8 cellular contexts compared by ENCODE assay signal in the genomic region with DNA sequence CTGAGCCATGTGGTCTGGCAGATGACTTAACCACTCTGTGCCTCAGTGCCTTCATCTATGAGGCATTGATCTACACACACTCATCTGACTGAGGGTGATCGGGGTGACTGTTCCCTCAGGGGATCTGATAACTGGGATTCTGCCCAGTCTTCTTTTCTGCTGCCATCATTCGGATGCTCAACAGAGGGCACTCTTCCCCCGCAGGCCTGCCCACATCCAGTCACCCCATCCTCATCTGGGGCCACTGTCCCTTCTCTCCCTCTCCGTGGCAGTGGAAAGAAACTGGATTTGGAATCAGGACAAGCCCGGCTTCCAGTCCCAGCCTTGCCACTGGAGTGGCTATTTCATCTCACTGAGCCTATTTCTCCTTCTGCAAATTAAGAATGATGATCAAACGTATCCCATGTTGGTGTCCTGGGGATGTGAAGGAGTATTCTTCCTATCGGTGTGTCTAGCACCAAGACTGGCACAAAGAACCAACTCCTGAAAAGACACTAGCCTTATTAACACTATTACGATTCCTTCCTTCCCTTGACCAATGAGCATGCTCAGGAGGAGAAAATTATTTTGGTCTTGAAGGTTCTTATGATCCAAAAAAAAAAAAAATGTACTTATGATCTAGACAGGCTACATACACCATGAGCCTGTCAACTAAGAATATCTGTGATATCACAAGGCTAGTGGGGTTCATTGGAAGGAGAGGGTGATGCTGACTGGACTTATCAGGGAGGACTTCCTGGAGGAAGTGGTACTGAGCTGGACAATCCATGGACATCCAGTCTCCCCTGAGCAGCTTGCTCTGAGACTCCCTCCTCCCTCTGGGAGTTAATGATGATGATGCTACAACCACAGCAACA. TPM values are rescaled to one million over a fixed set of nuclear protein-coding genes. Genes with fewer than 3 reads are reported as not detected.
A peak's percentile ranks its signal among the peaks of the same experiment; 100 is the strongest.
DNase-seq lines count a peak whose midpoint lies in the region; ATAC-seq, FAIRE-seq and TF ChIP-seq lines count a peak whose summit lies in the region.
"Not testable (repeated sequence)": the region's sequence is repeated elsewhere in the genome, so short reads cannot be mapped to it uniquely, and the experiment has no call there.

No MANE protein-coding gene starts in this region.

- not testable (repeated sequence) for H3K9me3 Mint-ChIP-seq in activated CD4-positive, alpha-beta T cell treated with anti-CD3 and anti-CD28 coated beads for 36 hours (ENCODE audit: low read depth)

- not testable (repeated sequence) for H3K27me3 ChIP-seq in GM12878 (replicated peaks in 1 of 2; ENCODE audit: control insufficient read depth in 2 of 2, insufficient read depth in 2 of 2, low read length in 1 of 2); lung (ENCODE audit: control insufficient read depth, insufficient read depth)

- H3K9ac ChIP-seq in GM12878 (ENCODE audit: control insufficient read depth, insufficient read depth, low read length), result not testable (repeated sequence)

- DNase-seq in AG09309 (ENCODE audit: low read depth); GM12878 (ENCODE audit: low read depth, low spot score); fibroblast of villous mesenchyme (ENCODE audit: low read depth); lung (ENCODE audit: low spot score): not testable (repeated sequence)
- peak; percentile 29 for DNase-seq in NCI-H69 (lab: John Stamatoyannopoulos, UW)
- peak; percentile 45 for DNase-seq in activated CD4-positive, alpha-beta T cell treated with anti-CD3 and anti-CD28 coated beads for 36 hours
- peak; percentile 9 for DNase-seq in stimulated activated CD4-positive, alpha-beta T cell treated with anti-CD3 and anti-CD28 coated beads, Interleukin-4, amount 100 ng/mL, for 24 hours

- not testable (repeated sequence) for H2AFZ ChIP-seq in GM12878 (ENCODE audit: control insufficient read depth, low read depth, low read length)

- not testable (repeated sequence) for H3K79me2 ChIP-seq in GM12878 (ENCODE audit: control insufficient read depth, insufficient read depth, low read length)

- H3K4me2 ChIP-seq in GM12878 (ENCODE audit: control insufficient read depth, insufficient read depth), result not testable (repeated sequence)

- FAIRE-seq in GM12878 (lab: Jason Lieb, UNC), result peak; percentile 27

- H3K36me3 ChIP-seq in GM12878 (ENCODE audit: control insufficient read depth in 2 of 2, insufficient read depth in 2 of 2, low read length in 1 of 2); lung (ENCODE audit: control insufficient read depth in 2 of 2, insufficient read depth in 2 of 2, low read length in 2 of 2): not testable (repeated sequence)

- TF ChIP-seq RAD21 in GM12878 (IDR thresholded peaks at IDR 0.05; ENCODE audit: insufficient read depth, low read depth, low read length), result peak; percentile 36; the same call in 1 of the 2 replicates

- not testable (repeated sequence) for TF ChIP-seq POLR2A in GM12878 (IDR thresholded peaks at IDR 0.05; ENCODE audit: low read depth, low read length)

- WGBS in GM12878 (ENCODE audit: insufficient coverage, insufficient replicate concordance, low lambda C conversion rate, missing lambda C conversion rate), result 20% methylated on average over 3 of the region's 8 CpGs
- WGBS in lung, 2 donors, result 18 to 31% methylated on average over 5 to 6 of the region's 8 CpGs

- H3K4me1 Mint-ChIP-seq in activated CD4-positive, alpha-beta T cell treated with anti-CD3 and anti-CD28 coated beads for 36 hours, result not testable (repeated sequence)

- not testable (repeated sequence) for H3K27ac ChIP-seq in GM12878 (ENCODE audit: control insufficient read depth, insufficient read depth); lung (ENCODE audit: low read depth in 1 of 2, low read length in 1 of 2)

- in situ Hi-C loops in GM12878 (cut with MboI), result loop anchor here (10.0 to 25.0 kb wide), 2 partner anchors 112 to 409 kb away; partner anchors contain the start of genes MTFR1L and SELENON

- peak; percentile 97 for ATAC-seq in activated CD4-positive, alpha-beta T cell treated with anti-CD3 and anti-CD28 coated beads for 36 hours
- ATAC-seq in GM12878, result peak; percentile 92
- ATAC-seq in lung (ENCODE audit: insufficient read depth, low FRiP score), result peak; percentile 47

- RAD21 ChIA-PET in GM12878 (lab: Charles Lee; ENCODE audit: unreplicated experiment), result interaction anchor here (1.1 kb wide), 1 partner anchor 116 kb away, joined by 3 read pairs; no protein-coding TSS in a partner anchor

- not testable (repeated sequence) for BruUV-seq in GM12878 (replicated peaks; lab: Mats Ljungman, UMichigan)

- not testable (repeated sequence) for H3K27ac Mint-ChIP-seq in activated CD4-positive, alpha-beta T cell treated with anti-CD3 and anti-CD28 coated beads for 36 hours

- TF ChIP-seq CTCF in AG09309 (IDR thresholded peaks at IDR 0.05; ENCODE audit: control insufficient read depth, insufficient read depth, low read depth, low read length, missing control alignments), result peak; percentile 27
- TF ChIP-seq CTCF in GM12874 (IDR thresholded peaks at IDR 0.05; ENCODE audit: insufficient read depth, low read depth, low read length), result peak; percentile 36; the same call in 1 of the 2 replicates
- TF ChIP-seq CTCF in GM12878 (IDR thresholded peaks at IDR 0.05 in 2 of 3, conservative IDR thresholded peaks at IDR 0.05 in 1 of 3; ENCODE audit: control insufficient read depth in 2 of 3, extremely low read depth in 1 of 3, insufficient read depth in 1 of 3, low read depth in 3 of 3, low read length in 3 of 3), result peak in 2 of 3 experiments; percentile 9 to 31; a peak in 3 of 6 replicates
- TF ChIP-seq CTCF in fibroblast of villous mesenchyme (IDR thresholded peaks at IDR 0.05; ENCODE audit: insufficient read depth, low read depth, low read length), result peak; percentile 28
- not testable (repeated sequence) for TF ChIP-seq CTCF in lung (IDR thresholded peaks at IDR 0.05; ENCODE audit: control extremely low read depth, extremely low read depth)

- not testable (repeated sequence) for H3K27me3 Mint-ChIP-seq in activated CD4-positive, alpha-beta T cell treated with anti-CD3 and anti-CD28 coated beads for 36 hours

- TF ChIP-seq EP300 in GM12878 (IDR thresholded peaks at IDR 0.05; ENCODE audit: borderline replicate concordance in 1 of 2, control insufficient read depth in 1 of 2, low read depth in 2 of 2, low read length in 2 of 2), result not testable (repeated sequence)

- POLR2A ChIA-PET in activated CD4-positive, alpha-beta T cell treated with anti-CD3 and anti-CD28 coated beads for 36 hours (lab: Charles Lee); GM12878 (lab: Charles Lee): not testable (repeated sequence)

- H3K4me3 ChIP-seq in AG09309 (ENCODE audit: control insufficient read depth, low read depth, low read length); GM12878; fibroblast of villous mesenchyme (ENCODE audit: low read depth, low read length); lung: not testable (repeated sequence)

- H3K9me3 ChIP-seq in GM12878 (replicated peaks; ENCODE audit: control insufficient read depth, insufficient read depth, low read length); lung (ENCODE audit: control insufficient read depth in 2 of 2, insufficient read depth in 1 of 2, low read length in 1 of 2): not testable (repeated sequence)

- H3K4me1 ChIP-seq in GM12878 (ENCODE audit: control insufficient read depth, insufficient read depth, low read length); lung (ENCODE audit: control insufficient read depth in 2 of 2, insufficient read depth in 2 of 2, low read length in 2 of 2): not testable (repeated sequence)

- intact Hi-C loops in activated CD4-positive, alpha-beta T cell treated with anti-CD3 and anti-CD28 coated beads for 36 hours (cut with DNase I, micrococcal nuclease), result loop anchor here (1.0 to 10.0 kb wide), 3 partner anchors 84 to 122 kb away; no protein-coding TSS in a partner anchor
- intact Hi-C loops in GM12878 (cut with micrococcal nuclease; ENCODE audit: unreplicated experiment), result not testable (repeated sequence)

- not testable (repeated sequence) for H3K36me3 Mint-ChIP-seq in activated CD4-positive, alpha-beta T cell treated with anti-CD3 and anti-CD28 coated beads for 36 hours (ENCODE audit: low read depth)

- not testable (repeated sequence) for H4K20me1 ChIP-seq in GM12878 (ENCODE audit: control insufficient read depth, insufficient read depth)

- CTCF ChIA-PET in activated CD4-positive, alpha-beta T cell treated with anti-CD3 and anti-CD28 coated beads for 36 hours (lab: Charles Lee), result interaction anchor here (0.6 kb wide), 1 partner anchor 109 kb away, joined by 3 read pairs; no protein-coding TSS in a partner anchor
- CTCF ChIA-PET in GM12878 (lab: Yijun Ruan, JAX), result interaction anchor here (0.6 to 1.3 kb wide), 7 partner anchors 32 to 305 kb away, joined by 3 to 5 read pairs (median 4); no protein-coding TSS in a partner anchor

- not testable (repeated sequence) for H3K4me3 Mint-ChIP-seq in activated CD4-positive, alpha-beta T cell treated with anti-CD3 and anti-CD28 coated beads for 36 hours

- SMC1A ChIA-PET in GM12878 (lab: Charles Lee; ENCODE audit: uncharacterized antibody, unreplicated experiment), result interaction anchor here (0.7 kb wide), 1 partner anchor 115 kb away, joined by 4 read pairs; no protein-coding TSS in a partner anchor

RNA-seq across cellular contexts. Expression of gene RHCE, which starts 17.4 kb away (rescaled TPM):
- total RNA-seq in activated CD4-positive, alpha-beta T cell treated with anti-CD3 and anti-CD28 coated beads for 36 hours, result 1 to 10 TPM in 1 of 2 experiments, under 1 TPM in 1; 0.91 to 1.0 TPM
- total RNA-seq in GM12878 (2013; cell fraction: nucleolus; rRNA removed), result 0.48 and 1.2 TPM in 2 replicates
- total RNA-seq in GM12878 (2014; rRNA removed) (0.28 and 0.44 TPM in 2 replicates), GM12878 (2014; rRNA removed; fragmentation: Illumina TruSeq; extraction: Trizol) (0.27 TPM in 1 of 2 replicates, not detected in the other), GM12878 (2021) (0.18 TPM in 1 of 2 replicates, not detected in the other), fibroblast of villous mesenchyme (under 0.01 TPM in 2 replicates), lung (1 to 10 TPM in 1 of 2 donors, under 1 TPM in 1; 0.31 to 3.1 TPM)
- polyA plus RNA-seq in GM12878 (2011; ENCODE audit: low read depth), result 0.35 TPM
- polyA plus RNA-seq in GM12878 (2011; rRNA removed) (0.41 and 0.42 TPM in 2 replicates), GM12878 (2014; fragmentation: Illumina TruSeq; extraction: Trizol) (0.12 and 1.1 TPM in 2 replicates), GM12878 (2014; fragmentation: Nextera tagmentation; extraction: Ambion mirVana) (under 1 TPM in 1 of 2 experiments, not detected in 1; 0.07 TPM), GM12878 (2014; rRNA removed) (0.06 and 0.10 TPM in 2 replicates), GM12878 (2016; fragmentation: Nextera tagmentation; extraction: Ambion mirVana) (under 1 TPM in 1 of 2 experiments, not detected in 1; 0.33 TPM), lung (under 1 TPM; 0.12 to 0.26 TPM)
- 0.65 and 0.69 TPM in 2 replicates for polyA plus RNA-seq in GM12878 (2011; cell fraction: cytosol; rRNA removed)
- polyA plus RNA-seq in GM12878 (2011; cell fraction: nucleus; rRNA removed), result 0.79 and 0.82 TPM in 2 replicates
- polyA plus RNA-seq in GM12878 (2012), result 0.30 and 0.48 TPM in 2 replicates
- polyA minus RNA-seq in GM12878 (2011; rRNA and poly(A)+ RNA removed), result 0.37 and 1.0 TPM in 2 replicates
- polyA minus RNA-seq in GM12878 (2011; cell fraction: cytosol; rRNA and poly(A)+ RNA removed), result not detected in 2 replicates
- polyA minus RNA-seq in GM12878 (2011; cell fraction: nucleus; rRNA and poly(A)+ RNA removed), result 0.29 and 0.73 TPM in 2 replicates

RNA-seq across cellular contexts. Expression of gene MACO1, which starts 27.5 kb away (rescaled TPM):
- total RNA-seq in activated CD4-positive, alpha-beta T cell treated with anti-CD3 and anti-CD28 coated beads for 36 hours, result 10 to 100 TPM; 15.7 to 18.5 TPM
- total RNA-seq in GM12878 (2013; cell fraction: nucleolus; rRNA removed), result 15.8 and 15.9 TPM in 2 replicates
- total RNA-seq in GM12878 (2014; rRNA removed) (11.8 and 12.8 TPM in 2 replicates), GM12878 (2014; rRNA removed; fragmentation: Illumina TruSeq; extraction: Trizol) (15.6 and 16.0 TPM in 2 replicates), GM12878 (2021) (14.8 TPM in 2 replicates), fibroblast of villous mesenchyme (19.0 and 19.9 TPM in 2 replicates), lung (10 to 100 TPM; 18.6 to 20.7 TPM)
- 7.9 TPM for polyA plus RNA-seq in GM12878 (2011; ENCODE audit: low read depth)
- polyA plus RNA-seq in GM12878 (2011; rRNA removed) (19.8 and 23.0 TPM in 2 replicates), GM12878 (2014; fragmentation: Illumina TruSeq; extraction: Trizol) (14.6 and 20.8 TPM in 2 replicates), GM12878 (2014; fragmentation: Nextera tagmentation; extraction: Ambion mirVana) (1 to 10 TPM; 3.2 to 4.2 TPM), GM12878 (2014; rRNA removed) (8.4 and 8.8 TPM in 2 replicates), GM12878 (2016; fragmentation: Nextera tagmentation; extraction: Ambion mirVana) (1 to 10 TPM; 8.1 to 8.4 TPM), lung (1 to 10 TPM; 7.9 to 8.7 TPM)
- 10.3 and 10.7 TPM in 2 replicates for polyA plus RNA-seq in GM12878 (2011; cell fraction: cytosol; rRNA removed)
- 9.7 and 13.5 TPM in 2 replicates for polyA plus RNA-seq in GM12878 (2011; cell fraction: nucleus; rRNA removed)
- 9.4 and 11.5 TPM in 2 replicates for polyA plus RNA-seq in GM12878 (2012)
- polyA minus RNA-seq in GM12878 (2011; rRNA and poly(A)+ RNA removed), result 10.9 and 12.6 TPM in 2 replicates
- polyA minus RNA-seq in GM12878 (2011; cell fraction: cytosol; rRNA and poly(A)+ RNA removed), result 6.0 and 7.1 TPM in 2 replicates
- 4.0 and 5.2 TPM in 2 replicates for polyA minus RNA-seq in GM12878 (2011; cell fraction: nucleus; rRNA and poly(A)+ RNA removed)

Comparison
In these comparisons a context has a peak if more than half of its experiments do, and no peak if none do; other contexts are left out.
1. ATAC-seq: peak in every context shown above with its lines; median percentile 97 in activated CD4-positive, alpha-beta T cell treated with anti-CD3 and anti-CD28 coated beads for 36 hours; 92 in GM12878; 47 in lung.